ENCODE assay signal across 8 cellular contexts in the genomic region with DNA sequence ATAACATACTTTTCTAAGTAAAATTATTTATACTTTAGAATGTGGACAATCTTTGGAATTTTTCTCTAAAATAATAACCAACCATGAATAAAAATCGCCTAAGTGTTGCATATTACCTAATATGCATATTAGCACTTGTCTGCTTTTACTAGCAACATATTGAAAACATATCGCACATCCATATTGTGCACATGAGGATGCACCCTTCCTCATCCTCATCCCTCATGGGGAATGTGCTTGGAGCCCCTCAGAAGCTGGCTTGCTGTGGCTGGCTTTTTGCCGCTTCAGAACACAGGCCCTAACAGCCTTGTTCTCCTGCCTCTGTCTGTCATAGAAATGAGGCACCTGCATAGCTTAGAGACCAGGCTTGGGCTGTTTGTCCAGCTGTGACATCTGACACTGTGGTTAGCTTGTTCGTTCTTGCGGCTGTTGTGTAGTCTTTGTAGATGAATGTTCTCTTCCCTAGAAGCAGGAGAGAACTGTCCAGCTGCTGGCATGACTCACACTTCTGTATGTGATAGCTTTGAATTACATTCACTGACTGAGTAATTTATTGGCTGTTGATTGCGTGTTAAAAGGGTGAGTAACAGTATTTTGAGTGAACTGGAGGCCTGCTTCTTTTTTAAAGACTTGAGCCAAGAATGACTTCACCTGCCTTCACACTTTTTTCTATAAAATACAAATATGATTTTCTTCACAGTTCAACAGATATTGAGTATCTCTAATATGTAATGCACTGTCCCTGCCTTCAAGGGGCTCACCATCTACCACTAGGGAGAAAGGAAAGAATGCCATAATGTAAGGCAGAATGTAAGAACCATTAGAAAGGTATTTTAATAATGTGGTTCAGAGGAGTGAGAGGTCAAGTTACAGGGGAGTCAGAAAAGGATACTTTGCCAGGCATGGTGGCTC.
A peak's percentile ranks its signal among the peaks of the same experiment; 100 is the strongest.
DNase-seq lines count a peak whose midpoint lies in the region; ATAC-seq and TF ChIP-seq lines count a peak whose summit lies in the region.

No MANE protein-coding gene starts in this region.

- peaks cover 12% of the 10 kb centered on the region for H3K4me1 ChIP-seq in psoas muscle

- H3K4me3 ChIP-seq in fibroblast of the aortic adventitia (ENCODE audit: low read depth, low read length): no peak overlapping the region
- H3K4me3 ChIP-seq in psoas muscle: no peak overlapping the region

- no peak for DNase-seq in activated CD4-positive, CD25-positive, alpha-beta regulatory T cell (lab: John Stamatoyannopoulos, UW)
- DNase-seq in HuH-7 (ENCODE audit: low spot score): peak; percentile 29
- DNase-seq in RPMI7951 (ENCODE audit: low read depth): peak; percentile 98
- DNase-seq in fibroblast of the aortic adventitia (ENCODE audit: low read depth): peak; percentile 92
- DNase-seq in psoas muscle: peak; percentile 71 to 75
- DNase-seq in central memory CD4-positive, alpha-beta T cell: no peak

- H3K27ac ChIP-seq in psoas muscle: peak overlapping the region; percentile 68

- no peaks in the 10 kb centered on the region for H3K36me3 ChIP-seq in psoas muscle (ENCODE audit: insufficient read depth in 1 of 2, low read depth in 1 of 2)

- WGBS in psoas muscle, 3 donors: 31 to 41% (median 39%) methylated on average over 6 of the region's 6 CpGs

- TF ChIP-seq CTCF in fibroblast of the aortic adventitia (IDR thresholded peaks at IDR 0.05; ENCODE audit: insufficient read depth, low read length) (no peak), psoas muscle (IDR thresholded peaks at IDR 0.05) (no peak)

- intact Hi-C loops in psoas muscle (cut with DNase I): loop anchor here in 1 of 2 donors (5.0 kb wide), 1 partner anchor 75 kb away; no protein-coding TSS in a partner anchor

- peak; percentile 77 to 84 for ATAC-seq in activated CD4-positive, CD25-positive, alpha-beta regulatory T cell treated with anti-CD3 and anti-CD28 coated beads, Interleukin-2, amount 50 U/mL, for 24 hours
- peak; percentile 93 for ATAC-seq in GM21786 (IDR thresholded peaks at IDR 0.05; ENCODE audit: unreplicated experiment)
- ATAC-seq in psoas muscle: peak; percentile 99

- H3K27me3 ChIP-seq in psoas muscle (ENCODE audit: insufficient read depth in 3 of 3, low read length in 2 of 3): no peaks in the 10 kb centered on the region

- no peaks in the 10 kb centered on the region for H3K9me3 ChIP-seq in psoas muscle

Comparison
In these comparisons a context has a peak if more than half of its experiments do, and no peak if none do; other contexts are left out.
1. DNase-seq: peak in HuH-7 (single experiment), RPMI7951 (single experiment), fibroblast of the aortic adventitia (single experiment) and psoas muscle (2 of 2); none in activated CD4-positive, CD25-positive, alpha-beta regulatory T cell (0 of 4) and central memory CD4-positive, alpha-beta T cell (single experiment).
2. Peak in every context shown above with its lines, with median percentiles within 50 percentile points of each other: ATAC-seq.